Comparison of ENCODE assay signal across 16 cellular contexts in the genomic region with DNA sequence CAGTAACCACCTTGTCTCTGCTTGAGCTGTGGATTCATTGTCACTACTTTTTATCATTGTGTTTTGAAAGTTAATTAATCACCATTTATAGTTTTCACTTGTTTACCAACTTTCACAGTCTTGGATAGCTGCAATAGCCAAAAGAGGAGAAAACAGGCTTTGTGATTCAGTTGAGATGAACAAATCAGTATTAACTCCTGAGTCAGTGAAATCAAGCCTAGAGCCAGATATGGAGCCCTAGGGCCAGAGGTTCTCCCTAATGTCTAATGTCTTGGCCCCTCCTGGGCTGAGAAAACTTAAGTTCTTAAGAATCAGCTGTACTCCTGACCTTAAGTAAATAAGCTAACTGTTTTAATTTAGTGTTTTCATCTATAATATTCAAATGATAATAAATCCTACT.
"Had no signal": no experiment of that assay in that cellular context is flagged by ENCODE, and none has a peak within 500 bp of the region (broad histone marks: within the 10 kb centered on the region; RNA-seq: fewer than 3 reads in every experiment).

No MANE protein-coding gene starts in this region.

- H3K4me3 ChIP-seq: body of pancreas, gastroesophageal sphincter, left lung, right atrium auricular region, SJCRH30, upper lobe of right lung had no signal

- H3K9me3 ChIP-seq: body of pancreas, gastroesophageal sphincter, right atrium auricular region, SJCRH30, upper lobe of right lung had no signal

- H3K27me3 ChIP-seq: body of pancreas, gastroesophageal sphincter, left lung, right atrium auricular region, SJCRH30, upper lobe of right lung had no signal

- DNase-seq: activated CD4-positive, alpha-beta T cell treated with anti-CD3 and anti-CD28 coated beads for 4 hours; activated CD8-positive, alpha-beta memory T cell treated with anti-CD3 and anti-CD28 coated beads, Interleukin-2, amount 50 U/mL, for 48 hours; activated CD8-positive, alpha-beta T cell treated with anti-CD3 and anti-CD28 coated beads, Interleukin-2, amount 10 ng/mL, durations not matched to agents 7 days and 5 days; activated naive CD4-positive, alpha-beta T cell; islet precursor cell; left lung; mesenchymal stem cell; SJCRH30; stimulated activated CD4-positive, alpha-beta T cell treated with anti-CD3 and anti-CD28 coated beads, Interleukin-1b, Interleukin-23, amount 100 ng/mL, for 48 hours; stimulated activated naive B cell treated with anti-CD40 and anti-IgM and Interleukin-4, amounts not matched to agents 10 μg/mL and 1 μg/mL and 100 μg/mL, for 72 hours; SW 1271; T1000; upper lobe of right lung had no signal

- ATAC-seq: activated CD8-positive, alpha-beta T cell treated with anti-CD3 and anti-CD28 coated beads, Interleukin-2, amount 10 ng/mL, durations not matched to agents 7 days and 5 days; body of pancreas; gastroesophageal sphincter; left lung; stimulated activated naive B cell treated with anti-CD40 and anti-IgM and Interleukin-4, amounts not matched to agents 10 μg/mL and 1 μg/mL and 100 μg/mL, for 72 hours; upper lobe of right lung had no signal

- H3K36me3 ChIP-seq: gastroesophageal sphincter, left lung, right atrium auricular region, SJCRH30, upper lobe of right lung had no signal

- H3K4me1 ChIP-seq: body of pancreas, gastroesophageal sphincter, left lung, right atrium auricular region, SJCRH30, upper lobe of right lung had no signal

- H3K27ac ChIP-seq: body of pancreas, gastroesophageal sphincter, right atrium auricular region, SJCRH30, upper lobe of right lung had no signal
